8 cellular contexts compared by ENCODE assay signal in the genomic region with DNA sequence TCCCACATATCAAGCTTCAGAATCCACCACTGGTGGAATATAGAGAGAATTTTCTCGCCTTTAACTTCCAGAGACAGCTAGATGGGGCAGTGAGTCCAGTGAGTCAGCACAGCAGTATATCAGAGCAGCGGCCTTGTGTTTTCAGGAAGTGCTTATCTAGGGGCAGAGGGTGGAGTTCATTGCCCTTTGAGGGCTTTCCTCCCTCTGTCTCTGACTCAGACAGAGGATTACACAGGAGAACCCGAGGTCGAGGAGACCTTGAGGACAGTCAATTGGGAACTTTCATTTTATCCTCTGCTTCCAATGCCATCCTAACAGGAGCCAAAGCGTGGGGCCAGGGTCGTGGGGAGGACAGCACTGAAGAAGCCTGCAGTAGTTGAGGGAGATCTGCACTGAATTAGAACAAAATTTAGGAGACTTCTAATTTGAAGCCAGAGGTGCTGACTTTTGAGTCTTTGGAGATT.
A peak's percentile ranks its signal among the peaks of the same experiment; 100 is the strongest.
DNase-seq lines count a peak whose midpoint lies in the region; ATAC-seq, FAIRE-seq and TF ChIP-seq lines count a peak whose summit lies in the region.

No MANE protein-coding gene starts in this region.

- DNase-seq in UCSD-AML1 (lab: John Stamatoyannopoulos, UW; ENCODE audit: unreplicated experiment), result peak; percentile 63
- DNase-seq in fibroblast of pulmonary artery (ENCODE audit: low read depth), result peak; percentile 36
- DNase-seq in stimulated activated CD4-positive, alpha-beta T cell treated with anti-CD3 and anti-CD28 coated beads, Interleukin-4, amount 100 ng/mL, for 1 hour, result peak; percentile 4
- no peak for DNase-seq in uterus
- no peak for DNase-seq in dedifferentiated amniotic fluid mesenchymal stem cell (ENCODE audit: extremely low spot score)
- DNase-seq in D721Med (ENCODE audit: insufficient read length, low spot score), result no peak

- H3K27me3 ChIP-seq in uterus, result no peaks in the 10 kb centered on the region

- TF ChIP-seq POLR2A in uterus (IDR thresholded peaks at IDR 0.05), result no peak

- FAIRE-seq in D721Med (lab: Jason Lieb, UNC), result no peak

- no peaks in the 10 kb centered on the region for H3K36me3 ChIP-seq in uterus

- H3K4me1 ChIP-seq in uterus, result no peaks in the 10 kb centered on the region

- TF ChIP-seq CTCF in fibroblast of pulmonary artery (IDR thresholded peaks at IDR 0.05; ENCODE audit: low read length, missing control alignments), result peak; percentile 5
- no peak for TF ChIP-seq CTCF in uterus (IDR thresholded peaks at IDR 0.05)
- TF ChIP-seq CTCF in D721Med (IDR thresholded peaks at IDR 0.05; ENCODE audit: insufficient read depth, missing control alignments), result no peak

- H3K9me3 ChIP-seq in uterus, result no peaks in the 10 kb centered on the region

- peak; percentile 50 for ATAC-seq in GM18909 (IDR thresholded peaks at IDR 0.05; ENCODE audit: poor library complexity, unreplicated experiment)
- peak; percentile 42 for ATAC-seq in HG03378 (IDR thresholded peaks at IDR 0.05; ENCODE audit: unreplicated experiment)

- no peak overlapping the region for H3K27ac ChIP-seq in uterus

- no peak overlapping the region for H3K4me3 ChIP-seq in fibroblast of pulmonary artery (replicated peaks; ENCODE audit: low read depth, low read length)
- H3K4me3 ChIP-seq in uterus, result no peak overlapping the region

- intact Hi-C loops in uterus (cut with DNase I; ENCODE audit: low total_unique reads), result no loop called here

Comparison
In these comparisons a context has a peak if more than half of its experiments do, and no peak if none do; other contexts are left out.
1. DNase-seq: peak in UCSD-AML1 (single experiment), fibroblast of pulmonary artery (single experiment) and stimulated activated CD4-positive, alpha-beta T cell treated with anti-CD3 and anti-CD28 coated beads, Interleukin-4, amount 100 ng/mL, for 1 hour (single experiment); none in uterus (0 of 2), dedifferentiated amniotic fluid mesenchymal stem cell (single experiment) and D721Med (single experiment).